Comparison of ENCODE assay signal across 1 cellular context in genomic region chr1:162235261-162235780, GRCh38.
A peak's percentile ranks its signal among the peaks of the same experiment; 100 is the strongest.
TF ChIP-seq lines count a peak whose summit lies in the region.

No MANE protein-coding gene starts in this region.

TF ChIP-seq in HepG2, 621 proteins besides CTCF, POLR2A, EP300 and RAD21 (continued from another document and continues in another):
- no peak for TF ChIP-seq ZNF562 (CRISPR knock-in tag; IDR thresholded peaks at IDR 0.05; ENCODE audit: borderline replicate concordance)
- TF ChIP-seq RORA (CRISPR knock-in tag; IDR thresholded peaks at IDR 0.05) = no peak
- 0 out of 2 replicates have a peak, but pooled peaks have one; percentile 22 for TF ChIP-seq ZBTB10 (CRISPR knock-in tag; IDR thresholded peaks at IDR 0.05; ENCODE audit: borderline replicate concordance)
- TF ChIP-seq, protein P1, sequence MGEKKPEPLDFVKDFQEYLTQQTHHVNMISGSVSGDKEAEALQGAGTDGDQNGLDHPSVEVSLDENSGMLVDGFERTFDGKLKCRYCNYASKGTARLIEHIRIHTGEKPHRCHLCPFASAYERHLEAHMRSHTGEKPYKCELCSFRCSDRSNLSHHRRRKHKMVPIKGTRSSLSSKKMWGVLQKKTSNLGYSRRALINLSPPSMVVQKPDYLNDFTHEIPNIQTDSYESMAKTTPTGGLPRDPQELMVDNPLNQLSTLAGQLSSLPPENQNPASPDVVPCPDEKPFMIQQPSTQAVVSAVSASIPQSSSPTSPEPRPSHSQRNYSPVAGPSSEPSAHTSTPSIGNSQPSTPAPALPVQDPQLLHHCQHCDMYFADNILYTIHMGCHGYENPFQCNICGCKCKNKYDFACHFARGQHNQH (CRISPR knock-in tag; IDR thresholded peaks at IDR 0.05) = peak; percentile 64; the same call in 1 of the 2 replicates
- no peak for TF ChIP-seq LRRFIP1 (CRISPR knock-in tag; conservative IDR thresholded peaks at IDR 0.05)
- TF ChIP-seq ZBTB21 (CRISPR knock-in tag; IDR thresholded peaks at IDR 0.05) = no peak
- 0 out of 2 replicates have a peak, but pooled peaks have one; percentile 61 for TF ChIP-seq ZFP90 (CRISPR knock-in tag; IDR thresholded peaks at IDR 0.05; ENCODE audit: borderline replicate concordance)
- no peak for TF ChIP-seq ADNP (CRISPR knock-in tag; IDR thresholded peaks at IDR 0.05)
- TF ChIP-seq ZFP36 (IDR thresholded peaks at IDR 0.05; ENCODE audit: borderline replicate concordance, low read depth, low read length, partially characterized antibody) = no peak
- TF ChIP-seq MNT (IDR thresholded peaks at IDR 0.05) = peak; percentile 15; the same call in 1 of the 2 replicates
- TF ChIP-seq ATF1 (CRISPR knock-in tag; IDR thresholded peaks at IDR 0.05) = peak; percentile 24; the same call in 1 of the 2 replicates
- peak; percentile 94 for TF ChIP-seq ZMYM4 (CRISPR knock-in tag; IDR thresholded peaks at IDR 0.05)
- TF ChIP-seq, protein P2, sequence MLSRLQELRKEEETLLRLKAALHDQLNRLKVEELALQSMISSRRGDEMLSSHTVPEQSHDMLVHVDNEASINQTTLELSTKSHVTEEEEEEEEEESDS (CRISPR knock-in tag; IDR thresholded peaks at IDR 0.05; ENCODE audit: borderline replicate concordance) = no peak
- TF ChIP-seq MTA3 (CRISPR knock-in tag; IDR thresholded peaks at IDR 0.05) = no peak
- no peak for TF ChIP-seq EZH2 (conservative IDR thresholded peaks at IDR 0.05; ENCODE audit: low read depth, low read length)
- TF ChIP-seq, protein P3, sequence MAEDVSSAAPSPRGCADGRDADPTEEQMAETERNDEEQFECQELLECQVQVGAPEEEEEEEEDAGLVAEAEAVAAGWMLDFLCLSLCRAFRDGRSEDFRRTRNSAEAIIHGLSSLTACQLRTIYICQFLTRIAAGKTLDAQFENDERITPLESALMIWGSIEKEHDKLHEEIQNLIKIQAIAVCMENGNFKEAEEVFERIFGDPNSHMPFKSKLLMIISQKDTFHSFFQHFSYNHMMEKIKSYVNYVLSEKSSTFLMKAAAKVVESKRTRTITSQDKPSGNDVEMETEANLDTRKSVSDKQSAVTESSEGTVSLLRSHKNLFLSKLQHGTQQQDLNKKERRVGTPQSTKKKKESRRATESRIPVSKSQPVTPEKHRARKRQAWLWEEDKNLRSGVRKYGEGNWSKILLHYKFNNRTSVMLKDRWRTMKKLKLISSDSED (CRISPR knock-in tag; IDR thresholded peaks at IDR 0.05) = no peak
- TF ChIP-seq, protein P4, sequence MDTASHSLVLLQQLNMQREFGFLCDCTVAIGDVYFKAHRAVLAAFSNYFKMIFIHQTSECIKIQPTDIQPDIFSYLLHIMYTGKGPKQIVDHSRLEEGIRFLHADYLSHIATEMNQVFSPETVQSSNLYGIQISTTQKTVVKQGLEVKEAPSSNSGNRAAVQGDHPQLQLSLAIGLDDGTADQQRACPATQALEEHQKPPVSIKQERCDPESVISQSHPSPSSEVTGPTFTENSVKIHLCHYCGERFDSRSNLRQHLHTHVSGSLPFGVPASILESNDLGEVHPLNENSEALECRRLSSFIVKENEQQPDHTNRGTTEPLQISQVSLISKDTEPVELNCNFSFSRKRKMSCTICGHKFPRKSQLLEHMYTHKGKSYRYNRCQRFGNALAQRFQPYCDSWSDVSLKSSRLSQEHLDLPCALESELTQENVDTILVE (CRISPR knock-in tag; IDR thresholded peaks at IDR 0.05) = peak; percentile 45; the same call in 1 of the 2 replicates
- 0 out of 2 replicates have a peak, but pooled peaks have one; percentile 29 for TF ChIP-seq NFKBIZ (CRISPR knock-in tag; IDR thresholded peaks at IDR 0.05)
- no peak for TF ChIP-seq JUN (CRISPR knock-in tag; IDR thresholded peaks at IDR 0.05)
- 0 out of 2 replicates have a peak, but pooled peaks have one; percentile 17 for TF ChIP-seq ZKSCAN8 (CRISPR knock-in tag; IDR thresholded peaks at IDR 0.05; ENCODE audit: borderline replicate concordance)
- TF ChIP-seq, protein P5, sequence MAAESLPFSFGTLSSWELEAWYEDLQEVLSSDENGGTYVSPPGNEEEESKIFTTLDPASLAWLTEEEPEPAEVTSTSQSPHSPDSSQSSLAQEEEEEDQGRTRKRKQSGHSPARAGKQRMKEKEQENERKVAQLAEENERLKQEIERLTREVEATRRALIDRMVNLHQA (CRISPR knock-in tag; IDR thresholded peaks at IDR 0.05) = no peak
- TF ChIP-seq RBM39 (IDR thresholded peaks at IDR 0.05; ENCODE audit: low read depth, low read length, poor library complexity, severe bottlenecking) = no peak
- TF ChIP-seq FLYWCH1 (CRISPR knock-in tag; IDR thresholded peaks at IDR 0.05) = no peak
- no peak for TF ChIP-seq ZNF720 (CRISPR knock-in tag; IDR thresholded peaks at IDR 0.05)
- no peak; the same call in 1 of the 2 replicates for TF ChIP-seq ETV5 (CRISPR knock-in tag; IDR thresholded peaks at IDR 0.05; ENCODE audit: borderline replicate concordance)
- peak; percentile 90 for TF ChIP-seq RXRA (CRISPR knock-in tag; IDR thresholded peaks at IDR 0.05)
- no peak for TF ChIP-seq RARG (CRISPR knock-in tag; IDR thresholded peaks at IDR 0.05; ENCODE audit: low read depth)
- TF ChIP-seq CBX2 (IDR thresholded peaks at IDR 0.05; ENCODE audit: low read depth, low read length) = no peak
- TF ChIP-seq CBX2 (CRISPR knock-in tag; IDR thresholded peaks at IDR 0.05; ENCODE audit: low read depth) = no peak
- peak; percentile 91 for TF ChIP-seq HMG20A (CRISPR knock-in tag; IDR thresholded peaks at IDR 0.05; ENCODE audit: borderline replicate concordance)
- TF ChIP-seq IRF2 (CRISPR knock-in tag; IDR thresholded peaks at IDR 0.05) = peak; percentile 39; the same call in 1 of the 2 replicates
- TF ChIP-seq NFE2 (CRISPR knock-in tag; IDR thresholded peaks at IDR 0.05) = no peak
- TF ChIP-seq, protein P6, sequence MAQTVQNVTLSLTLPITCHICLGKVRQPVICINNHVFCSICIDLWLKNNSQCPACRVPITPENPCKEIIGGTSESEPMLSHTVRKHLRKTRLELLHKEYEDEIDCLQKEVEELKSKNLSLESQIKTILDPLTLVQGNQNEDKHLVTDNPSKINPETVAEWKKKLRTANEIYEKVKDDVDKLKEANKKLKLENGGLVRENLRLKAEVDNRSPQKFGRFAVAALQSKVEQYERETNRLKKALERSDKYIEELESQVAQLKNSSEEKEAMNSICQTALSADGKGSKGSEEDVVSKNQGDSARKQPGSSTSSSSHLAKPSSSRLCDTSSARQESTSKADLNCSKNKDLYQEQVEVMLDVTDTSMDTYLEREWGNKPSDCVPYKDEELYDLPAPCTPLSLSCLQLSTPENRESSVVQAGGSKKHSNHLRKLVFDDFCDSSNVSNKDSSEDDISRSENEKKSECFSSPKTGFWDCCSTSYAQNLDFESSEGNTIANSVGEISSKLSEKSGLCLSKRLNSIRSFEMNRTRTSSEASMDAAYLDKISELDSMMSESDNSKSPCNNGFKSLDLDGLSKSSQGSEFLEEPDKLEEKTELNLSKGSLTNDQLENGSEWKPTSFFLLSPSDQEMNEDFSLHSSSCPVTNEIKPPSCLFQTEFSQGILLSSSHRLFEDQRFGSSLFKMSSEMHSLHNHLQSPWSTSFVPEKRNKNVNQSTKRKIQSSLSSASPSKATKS (CRISPR knock-in tag; IDR thresholded peaks at IDR 0.05) = no peak
- peak; percentile 61 for TF ChIP-seq MYC (CRISPR knock-in tag; IDR thresholded peaks at IDR 0.05; ENCODE audit: borderline replicate concordance)
- TF ChIP-seq ZNF891 (CRISPR knock-in tag; IDR thresholded peaks at IDR 0.05) = no peak
- TF ChIP-seq JUND (CRISPR knock-in tag; IDR thresholded peaks at IDR 0.05) = no peak
- TF ChIP-seq ZNF501 (CRISPR knock-in tag; IDR thresholded peaks at IDR 0.05) = peak; percentile 61; the same call in 1 of the 2 replicates
- no peak for TF ChIP-seq ZNF136 (CRISPR knock-in tag; IDR thresholded peaks at IDR 0.05; ENCODE audit: low read depth)
- 0 out of 2 replicates have a peak, but pooled peaks have one; percentile 51 for TF ChIP-seq ZNF710 (CRISPR knock-in tag; IDR thresholded peaks at IDR 0.05; ENCODE audit: borderline replicate concordance)
- peak; percentile 81 for TF ChIP-seq NR2F6 (IDR thresholded peaks at IDR 0.05)
- TF ChIP-seq NR2F6 (CRISPR knock-in tag; IDR thresholded peaks at IDR 0.05) = peak; percentile 88
- no peak for TF ChIP-seq FOXM1 (CRISPR knock-in tag; IDR thresholded peaks at IDR 0.05)
- no peak for TF ChIP-seq DNMT3B (CRISPR knock-in tag; conservative IDR thresholded peaks at IDR 0.05)
- no peak for TF ChIP-seq PHB2 (IDR thresholded peaks at IDR 0.05; ENCODE audit: partially characterized antibody)
- no peak for TF ChIP-seq ZMAT3 (CRISPR knock-in tag; conservative IDR thresholded peaks at IDR 0.05)
- TF ChIP-seq HOXA7 (CRISPR knock-in tag; IDR thresholded peaks at IDR 0.05) = no peak
- no peak for TF ChIP-seq SNRNP70 (IDR thresholded peaks at IDR 0.05; ENCODE audit: low read depth, low read length)
- TF ChIP-seq MXD4 (CRISPR knock-in tag; IDR thresholded peaks at IDR 0.05) = no peak
- TF ChIP-seq STAT6 (CRISPR knock-in tag; IDR thresholded peaks at IDR 0.05; ENCODE audit: borderline replicate concordance) = no peak
- TF ChIP-seq CENPX (CRISPR knock-in tag; IDR thresholded peaks at IDR 0.05) = no peak
